21 cellular contexts compared by ENCODE assay signal in genomic region chr3:40167958-40168357, GRCh38.
A peak's percentile ranks its signal among the peaks of the same experiment; 100 is the strongest.
DNase-seq lines count a peak whose midpoint lies in the region; ATAC-seq, FAIRE-seq and TF ChIP-seq lines count a peak whose summit lies in the region.
"Had no signal": no experiment of that assay in that cellular context is flagged by ENCODE, and none has a peak within 500 bp of the region (broad histone marks: within the 10 kb centered on the region; RNA-seq: fewer than 3 reads in every experiment).

No MANE protein-coding gene starts in this region.

- no peak for TF ChIP-seq CTCF in VCaP (conservative IDR thresholded peaks at IDR 0.05)
- TF ChIP-seq CTCF in nephron progenitor cell (IDR thresholded peaks at IDR 0.05) = no peak

- DNase-seq in NCI-H146 (lab: John Stamatoyannopoulos, UW) = peak; percentile 10
- DNase-seq in NCI-H146 treated with DMSO at 0.1 percent for 48 hours (lab: John Stamatoyannopoulos, UW; ENCODE audit: unreplicated experiment) = no peak
- DNase-seq in NCI-H2029 (lab: John Stamatoyannopoulos, UW) = peak; percentile 40
- DNase-seq in small intestine = peak; percentile 84
- no peak for DNase-seq in nephron progenitor cell
- DNase-seq: AML-193; C1 segment of cervical spinal cord; CD8-positive, alpha-beta T cell; EL; Karpas-422; MG63; NCI-H1694 treated with DMSO at 0.1 percent for 48 hours; NCI-H774; Peyer's patch; SJCRH30; T-cell had no signal

- ATAC-seq in HG03521 (IDR thresholded peaks at IDR 0.05; ENCODE audit: unreplicated experiment) (no peak), HG02588 (IDR thresholded peaks at IDR 0.05; ENCODE audit: unreplicated experiment) (no peak)
- ATAC-seq: CD8-positive, alpha-beta T cell; T-cell had no signal

- no peaks in the 10 kb centered on the region for H3K9me3 Mint-ChIP-seq in nephron progenitor cell
- H3K9me3 Mint-ChIP-seq: CD8-positive, alpha-beta T cell; T-cell; T-helper 2 cell treated with Interferon-gamma antibody and Interleukin-4, amounts not matched to agents 5 μg/mL and 100 μg/mL, for 36 hours had no signal

- H3K36me3 ChIP-seq in small intestine (ENCODE audit: control insufficient read depth in 2 of 2, insufficient read depth in 2 of 2, low read length in 2 of 2) = no peaks in the 10 kb centered on the region
- H3K36me3 ChIP-seq: MG63, Peyer's patch, SJCRH30 had no signal

- 8 to 57% (median 33%) methylated on average over 1 of the region's 1 CpG for WGBS in small intestine, 3 donors

- no peaks in the 10 kb centered on the region for H3K9me3 ChIP-seq in small intestine (ENCODE audit: control insufficient read depth, low read depth)
- H3K9me3 ChIP-seq: MG63, Peyer's patch, SJCRH30 had no signal

- H3K27me3 ChIP-seq in small intestine (ENCODE audit: control insufficient read depth in 2 of 2, insufficient read depth in 2 of 2, low read length in 2 of 2) = no peaks in the 10 kb centered on the region
- H3K27me3 ChIP-seq: MG63, Peyer's patch, SJCRH30 had no signal

- no peaks in the 10 kb centered on the region for H3K4me1 Mint-ChIP-seq in nephron progenitor cell

- H3K4me3 Mint-ChIP-seq in nephron progenitor cell = no peak overlapping the region
- H3K4me3 Mint-ChIP-seq: CD8-positive, alpha-beta T cell; T-cell; T-helper 2 cell treated with Interferon-gamma antibody and Interleukin-4, amounts not matched to agents 5 μg/mL and 100 μg/mL, for 36 hours had no signal

- H3K27ac Mint-ChIP-seq in nephron progenitor cell = no peak overlapping the region
- H3K27ac Mint-ChIP-seq: CD8-positive, alpha-beta T cell; T-cell; T-helper 2 cell treated with Interferon-gamma antibody and Interleukin-4, amounts not matched to agents 5 μg/mL and 100 μg/mL, for 36 hours had no signal

- H3K27ac ChIP-seq in VCaP = peak overlapping the region; percentile 64
- H3K27ac ChIP-seq in small intestine (ENCODE audit: low read depth in 1 of 2, low read length in 1 of 2) = no peak overlapping the region
- H3K27ac ChIP-seq: Peyer's patch, SJCRH30 had no signal

- H3K4me1 ChIP-seq in small intestine (ENCODE audit: control insufficient read depth in 2 of 2, insufficient read depth in 1 of 2, low read depth in 1 of 2, low read length in 1 of 2) = peaks cover 0 to 2% of the 10 kb centered on the region in 2 donors
- H3K4me1 ChIP-seq: SJCRH30 had no signal

- H3K27me3 Mint-ChIP-seq in nephron progenitor cell (ENCODE audit: low read depth, poor library complexity) = peaks cover 3% of the 10 kb centered on the region

- no peak overlapping the region for H3K4me3 ChIP-seq in small intestine (ENCODE audit: low read depth in 1 of 2, low read length in 2 of 2)
- H3K4me3 ChIP-seq: MG63, Peyer's patch, SJCRH30 had no signal

- no peaks in the 10 kb centered on the region for H3K36me3 Mint-ChIP-seq in nephron progenitor cell (ENCODE audit: low read depth)
- H3K36me3 Mint-ChIP-seq: CD8-positive, alpha-beta T cell; T-cell had no signal

- no peak for FAIRE-seq in small intestine (lab: Jason Lieb, UNC)
- FAIRE-seq: GM19239 had no signal

Comparison
In these comparisons a context has a peak if more than half of its experiments do, and no peak if none do; other contexts are left out.
1. DNase-seq: peak in NCI-H146 (single experiment), NCI-H2029 (single experiment) and small intestine (single experiment); none in NCI-H146 treated with DMSO at 0.1 percent for 48 hours (single experiment) and nephron progenitor cell (single experiment).